ENCODE assay signal across 16 cellular contexts in genomic region chr10:131574707-131575430, GRCh38.
DNase-seq lines count a peak whose midpoint lies in the region.
"Had no signal": no experiment of that assay in that cellular context is flagged by ENCODE, and none has a peak within 500 bp of the region (broad histone marks: within the 10 kb centered on the region; RNA-seq: fewer than 3 reads in every experiment).

No MANE protein-coding gene starts in this region.

- H4K20me1 ChIP-seq in BLaER1 = no peaks in the 10 kb centered on the region

- H3K36me3 Mint-ChIP-seq in T-helper 2 cell treated with Interferon-gamma antibody and Interleukin-4, amounts not matched to agents 5 μg/mL and 100 μg/mL, for 36 hours (ENCODE audit: low read depth) = no peaks in the 10 kb centered on the region
- no peaks in the 10 kb centered on the region for H3K36me3 Mint-ChIP-seq in activated T-cell treated with anti-CD3 and anti-CD28 coated beads, Interleukin-2, amount 50 U/mL, for 24 hours (ENCODE audit: low read depth)
- H3K36me3 Mint-ChIP-seq: CD14-positive monocyte had no signal

- no peaks in the 10 kb centered on the region for H3K27me3 Mint-ChIP-seq in T-helper 2 cell treated with Interferon-gamma antibody and Interleukin-4, amounts not matched to agents 5 μg/mL and 100 μg/mL, for 36 hours (ENCODE audit: low read depth)
- no peaks in the 10 kb centered on the region for H3K27me3 Mint-ChIP-seq in activated T-cell treated with anti-CD3 and anti-CD28 coated beads, Interleukin-2, amount 50 U/mL, for 24 hours

- no peaks in the 10 kb centered on the region for H3K9me3 Mint-ChIP-seq in T-helper 2 cell treated with Interferon-gamma antibody and Interleukin-4, amounts not matched to agents 5 μg/mL and 100 μg/mL, for 36 hours
- no peaks in the 10 kb centered on the region for H3K9me3 Mint-ChIP-seq in activated T-cell treated with anti-CD3 and anti-CD28 coated beads, Interleukin-2, amount 50 U/mL, for 24 hours
- H3K9me3 Mint-ChIP-seq: H9 had no signal

- H3K4me3 Mint-ChIP-seq in T-helper 2 cell treated with Interferon-gamma antibody and Interleukin-4, amounts not matched to agents 5 μg/mL and 100 μg/mL, for 36 hours = no peak overlapping the region
- no peak overlapping the region for H3K4me3 Mint-ChIP-seq in activated T-cell treated with anti-CD3 and anti-CD28 coated beads, Interleukin-2, amount 50 U/mL, for 24 hours
- H3K4me3 Mint-ChIP-seq: CD14-positive monocyte, H9 had no signal

- H3K27ac ChIP-seq in BLaER1 = peak overlapping the region; percentile 6; the same call in 1 of the 2 replicates
- peak overlapping the region; percentile 36 for H3K27ac ChIP-seq in skeletal muscle tissue (ENCODE audit: low read depth, low read length)
- H3K27ac ChIP-seq: KMS-11, PC-9 had no signal

- H3K4me2 ChIP-seq in BLaER1 = peak overlapping the region; percentile 67
- H3K4me2 ChIP-seq: KMS-11, PC-9 had no signal

- H3K9me3 ChIP-seq in BLaER1 = no peaks in the 10 kb centered on the region
- no peaks in the 10 kb centered on the region for H3K9me3 ChIP-seq in skeletal muscle tissue (ENCODE audit: control insufficient read depth in 3 of 3, low read length in 3 of 3)
- H3K9me3 ChIP-seq: MG63 had no signal

- DNase-seq in activated CD8-positive, alpha-beta memory T cell treated with anti-CD3 and anti-CD28 coated beads, Interleukin-2, amount 50 U/mL, for 48 hours = peak; percentile 25
- DNase-seq in mesenteric fat pad (ENCODE audit: low spot score) (peak; percentile 83), NCI-H345 treated with DMSO at 0.1 percent for 48 hours (lab: John Stamatoyannopoulos, UW; ENCODE audit: unreplicated experiment) (no peak)
- DNase-seq in T-helper 2 cell treated with Interferon-gamma antibody and Interleukin-4, amounts not matched to agents 5 μg/mL and 100 μg/mL, for 36 hours (ENCODE audit: low spot score) = no peak
- no peak for DNase-seq in activated T-cell treated with anti-CD3 and anti-CD28 coated beads, Interleukin-2, amount 50 U/mL, for 24 hours
- DNase-seq: EL, H9, MG63, NCI-H1092 treated with DMSO at 0.1 percent for 48 hours, NCI-H2081 treated with DMSO at 0.1 percent for 48 hours, NCI-H524, PC-9 had no signal

- H3K27me3 ChIP-seq in BLaER1 (no peaks in the 10 kb centered on the region), skeletal muscle tissue (ENCODE audit: control insufficient read depth in 3 of 3, insufficient read depth in 3 of 3, low read length in 3 of 3) (no peaks in the 10 kb centered on the region)
- H3K27me3 ChIP-seq: MG63 had no signal

- H3K4me1 ChIP-seq in BLaER1 (peaks cover 53% of the 10 kb centered on the region), skeletal muscle tissue (ENCODE audit: control insufficient read depth in 3 of 3, insufficient read depth in 3 of 3, low read length in 3 of 3) (peaks cover 17 to 20% (median 20%) of the 10 kb centered on the region in 3 donors)

- H3K4me1 Mint-ChIP-seq in T-helper 2 cell treated with Interferon-gamma antibody and Interleukin-4, amounts not matched to agents 5 μg/mL and 100 μg/mL, for 36 hours (ENCODE audit: low read depth) = no peaks in the 10 kb centered on the region
- no peaks in the 10 kb centered on the region for H3K4me1 Mint-ChIP-seq in activated T-cell treated with anti-CD3 and anti-CD28 coated beads, Interleukin-2, amount 50 U/mL, for 24 hours (ENCODE audit: low read depth)
- H3K4me1 Mint-ChIP-seq: CD14-positive monocyte had no signal

- no peak overlapping the region for H3K27ac Mint-ChIP-seq in T-helper 2 cell treated with Interferon-gamma antibody and Interleukin-4, amounts not matched to agents 5 μg/mL and 100 μg/mL, for 36 hours
- H3K27ac Mint-ChIP-seq in activated T-cell treated with anti-CD3 and anti-CD28 coated beads, Interleukin-2, amount 50 U/mL, for 24 hours = no peak overlapping the region
- H3K27ac Mint-ChIP-seq: CD14-positive monocyte, H9 had no signal

- no peaks in the 10 kb centered on the region for H3K36me3 ChIP-seq in BLaER1
- H3K36me3 ChIP-seq in skeletal muscle tissue (ENCODE audit: control insufficient read depth in 3 of 3, insufficient read depth in 3 of 3, low read length in 3 of 3) = no peaks in the 10 kb centered on the region
- H3K36me3 ChIP-seq: MG63 had no signal

- H3K4me3 ChIP-seq in BLaER1 = no peak overlapping the region
- peak overlapping the region; percentile 30 to 49 (median 41) for H3K4me3 ChIP-seq in skeletal muscle tissue (ENCODE audit: low read length in 3 of 3)
- H3K4me3 ChIP-seq: MG63, PC-9 had no signal

- H3K9ac ChIP-seq in BLaER1 = no peak overlapping the region
- peak overlapping the region; percentile 32 to 79 (median 43) for H3K9ac ChIP-seq in skeletal muscle tissue (ENCODE audit: low read depth in 1 of 3, low read length in 3 of 3)
- H3K9ac ChIP-seq: KMS-11 had no signal

Comparison
In these comparisons a context has a peak if more than half of its experiments do, and no peak if none do; other contexts are left out.
1. DNase-seq: peak in activated CD8-positive, alpha-beta memory T cell treated with anti-CD3 and anti-CD28 coated beads, Interleukin-2, amount 50 U/mL, for 48 hours (single experiment) and mesenteric fat pad (single experiment); none in NCI-H345 treated with DMSO at 0.1 percent for 48 hours (single experiment), T-helper 2 cell treated with Interferon-gamma antibody and Interleukin-4, amounts not matched to agents 5 μg/mL and 100 μg/mL, for 36 hours (single experiment) and activated T-cell treated with anti-CD3 and anti-CD28 coated beads, Interleukin-2, amount 50 U/mL, for 24 hours (single experiment).